Comparison of ENCODE assay signal across 15 cellular contexts in genomic region chr2:69210386-69210785, GRCh38.
DNase-seq lines count a peak whose midpoint lies in the region; ATAC-seq, FAIRE-seq and TF ChIP-seq lines count a peak whose summit lies in the region.
"Had no signal": no experiment of that assay in that cellular context is flagged by ENCODE, and none has a peak within 500 bp of the region (broad histone marks: within the 10 kb centered on the region; RNA-seq: fewer than 3 reads in every experiment).

No MANE protein-coding gene starts in this region.

- no peak for ATAC-seq in GM23338

- CTCF ChIA-PET in H1 (lab: Charles Lee; ENCODE audit: partially characterized antibody): interaction anchor here (0.9 to 1.4 kb wide), 4 partner anchors 8 to 51 kb away, joined by 3 to 4 read pairs (median 3); no protein-coding TSS in a partner anchor

- H3K36me3 ChIP-seq in GM23338 (ENCODE audit: insufficient read depth): 0 out of 2 replicates have a peak, but pooled peaks cover 4% of the 10 kb centered on the region
- no peaks in the 10 kb centered on the region; a peak in 1 of 8 replicates for H3K36me3 ChIP-seq in H1 (ENCODE audit: control insufficient read depth in 2 of 4, insufficient read depth in 4 of 4, low read length in 3 of 4)
- peaks cover 3 to 17% of the 10 kb centered on the region in 2 experiments for H3K36me3 ChIP-seq in mesenchymal stem cell (ENCODE audit: control insufficient read depth in 1 of 2, insufficient read depth in 2 of 2, low read depth in 1 of 2, low read length in 2 of 2)
- H3K36me3 ChIP-seq: BLaER1, HAP-1 had no signal

- no peak for TF ChIP-seq POLR2A in H1 (IDR thresholded peaks at IDR 0.05; ENCODE audit: control extremely low read depth in 1 of 2, low read depth in 2 of 2, low read length in 2 of 2)

- peak overlapping the region; percentile 59; the same call in 1 of the 2 replicates for H2AK5ac ChIP-seq in H1 (ENCODE audit: low read depth, low read length)
- no peak overlapping the region for H2AK5ac ChIP-seq in mesenchymal stem cell (ENCODE audit: low read length, severe bottlenecking)

- no peak overlapping the region for H3K9ac ChIP-seq in H1 (replicated peaks in 1 of 4; ENCODE audit: extremely low read depth in 1 of 4, low read depth in 3 of 4, low read length in 3 of 4)
- no peak overlapping the region for H3K9ac ChIP-seq in mesenchymal stem cell (ENCODE audit: low read length)
- H3K9ac ChIP-seq: BLaER1 had no signal

- no peak overlapping the region for H2BK20ac ChIP-seq in H1 (ENCODE audit: low read length)

- no peak overlapping the region for H3K27ac Mint-ChIP-seq in GM23338
- H3K27ac Mint-ChIP-seq: CD8-positive, alpha-beta memory T cell; IgD-negative memory B cell had no signal

- no peaks in the 10 kb centered on the region for H3K27me3 ChIP-seq in GM23338 (ENCODE audit: insufficient read depth)
- H3K27me3 ChIP-seq in H1 (replicated peaks in 1 of 4; ENCODE audit: control insufficient read depth in 3 of 4, extremely low read depth in 1 of 4, insufficient read depth in 3 of 4, low read length in 3 of 4): no peaks in the 10 kb centered on the region
- no peaks in the 10 kb centered on the region for H3K27me3 ChIP-seq in mesenchymal stem cell (ENCODE audit: control insufficient read depth in 1 of 2, insufficient read depth in 1 of 2, low read length in 2 of 2)

- FAIRE-seq in H1 (lab: Jason Lieb, UNC): no peak

- H2BK5ac ChIP-seq in H1 (ENCODE audit: low read depth, low read length): no peak overlapping the region
- H2BK5ac ChIP-seq in mesenchymal stem cell (ENCODE audit: low read depth, low read length, poor library complexity, severe bottlenecking): no peak overlapping the region

- H3K4me3 Mint-ChIP-seq in GM23338: no peak overlapping the region
- H3K4me3 Mint-ChIP-seq: CD8-positive, alpha-beta memory T cell; IgD-negative memory B cell had no signal

- H3K4ac ChIP-seq in H1 (replicated peaks; ENCODE audit: insufficient read length, low read depth, low read length) (no peak overlapping the region), mesenchymal stem cell (ENCODE audit: low read depth in 1 of 2, low read length in 2 of 2) (no peak overlapping the region)

- peaks cover 20% of the 10 kb centered on the region for H3K36me3 Mint-ChIP-seq in GM23338 (ENCODE audit: low read depth)
- H3K36me3 Mint-ChIP-seq: CD8-positive, alpha-beta memory T cell; IgD-negative memory B cell had no signal

- H2BK120ac ChIP-seq in H1 (replicated peaks; ENCODE audit: low read depth, low read length) (no peak overlapping the region), mesenchymal stem cell (ENCODE audit: low read depth, low read length) (no peak overlapping the region)

- H3K56ac ChIP-seq in H1 (replicated peaks; ENCODE audit: insufficient read length, low read depth, low read length): no peak overlapping the region

- H3K4me1 Mint-ChIP-seq in GM23338: peaks cover 2% of the 10 kb centered on the region; the same call in 1 of the 3 replicates
- H3K4me1 Mint-ChIP-seq: CD8-positive, alpha-beta memory T cell; IgD-negative memory B cell had no signal

- H3K9me3 ChIP-seq in H1 (ENCODE audit: insufficient read depth in 2 of 2, low read depth in 1 of 2, low read length in 1 of 2) (no peaks in the 10 kb centered on the region), mesenchymal stem cell (ENCODE audit: control insufficient read depth, low read length) (no peaks in the 10 kb centered on the region)
- H3K9me3 ChIP-seq: Caco-2, HAP-1 had no signal

- POLR2A ChIA-PET in H1 (lab: Charles Lee; ENCODE audit: partially characterized antibody): no interaction called here

- DNase-seq in GM23338 (ENCODE audit: low spot score): no peak
- DNase-seq in H1 (ENCODE audit: low read depth in 1 of 2, low spot score in 2 of 2): no peak
- no peak for DNase-seq in mesenchymal stem cell
- DNase-seq in NCI-H524 treated with DMSO at 0.1 percent for 48 hours (lab: John Stamatoyannopoulos, UW): no peak
- no peak for DNase-seq in cortex of kidney (lab: John Stamatoyannopoulos, UW)
- no peak for DNase-seq in caudate nucleus (lab: John Stamatoyannopoulos, UW)
- DNase-seq: AML-193; Caco-2; CD8-positive, alpha-beta memory T cell; DND-41; GF-D8; GOT3 had no signal

- H3K27ac ChIP-seq in GM23338 (ENCODE audit: low read depth): no peak overlapping the region
- H3K27ac ChIP-seq in H1 (ENCODE audit: low read depth, low read length): no peak overlapping the region
- H3K27ac ChIP-seq in mesenchymal stem cell (ENCODE audit: low read length, poor library complexity, severe bottlenecking): no peak overlapping the region
- no peak overlapping the region for H3K27ac ChIP-seq in caudate nucleus (ENCODE audit: low read depth, low read length)
- H3K27ac ChIP-seq: BLaER1 had no signal

- H4K91ac ChIP-seq in H1 (replicated peaks; ENCODE audit: insufficient read length, low read length) (peak overlapping the region; percentile 55), mesenchymal stem cell (ENCODE audit: low read length) (no peak overlapping the region)

- no peaks in the 10 kb centered on the region for H3K9me2 ChIP-seq in GM23338 (ENCODE audit: insufficient read depth)

- no peak overlapping the region for H2AFZ ChIP-seq in GM23338
- H2AFZ ChIP-seq in H1 (ENCODE audit: low read length): no peak overlapping the region
- no peak overlapping the region for H2AFZ ChIP-seq in mesenchymal stem cell (ENCODE audit: low read depth, low read length)

- H2BK12ac ChIP-seq in H1 (ENCODE audit: low read depth, low read length): no peak overlapping the region
- peak overlapping the region in 1 of 2 experiments; percentile 55 for H2BK12ac ChIP-seq in mesenchymal stem cell (ENCODE audit: low read length in 2 of 2)

- H4K20me1 ChIP-seq in GM23338 (replicated peaks; ENCODE audit: insufficient read depth) (no peaks in the 10 kb centered on the region), H1 (replicated peaks in 1 of 2; ENCODE audit: control insufficient read depth in 1 of 2, insufficient read depth in 2 of 2, low read length in 2 of 2) (no peaks in the 10 kb centered on the region)
- H4K20me1 ChIP-seq: BLaER1 had no signal

- H3K4me1 ChIP-seq in GM23338 (ENCODE audit: insufficient read depth): peaks cover 23% of the 10 kb centered on the region
- peaks cover 2 to 24% (median 16%) of the 10 kb centered on the region in 4 experiments for H3K4me1 ChIP-seq in H1 (replicated peaks in 1 of 4; ENCODE audit: control insufficient read depth in 3 of 4, insufficient read depth in 4 of 4, low read length in 3 of 4)
- peaks cover 6% of the 10 kb centered on the region for H3K4me1 ChIP-seq in mesenchymal stem cell (ENCODE audit: control insufficient read depth, insufficient read depth, low read depth, low read length)
- H3K4me1 ChIP-seq: Caco-2, HAP-1 had no signal

- peaks cover 19% of the 10 kb centered on the region for H3K9me3 Mint-ChIP-seq in GM23338
- H3K9me3 Mint-ChIP-seq: CD8-positive, alpha-beta memory T cell; IgD-negative memory B cell had no signal

- H4K8ac ChIP-seq in H1 (ENCODE audit: extremely low read depth, insufficient read depth, low read length): no peak overlapping the region
- peak overlapping the region; percentile 27 for H4K8ac ChIP-seq in mesenchymal stem cell (ENCODE audit: low read length)

- TF ChIP-seq RAD21 in H1 (IDR thresholded peaks at IDR 0.05 in 1 of 2, conservative IDR thresholded peaks at IDR 0.05 in 1 of 2; ENCODE audit: low read depth in 2 of 2, low read length in 2 of 2): no peak

- H3K4me3 ChIP-seq in GM23338 (no peak overlapping the region), H1 (ENCODE audit: extremely low read depth in 1 of 4, insufficient read depth in 2 of 4, low read depth in 3 of 4, low read length in 4 of 4) (no peak overlapping the region), mesenchymal stem cell (ENCODE audit: insufficient read depth in 1 of 2, low read depth in 1 of 2, low read length in 2 of 2) (no peak overlapping the region)
- H3K4me3 ChIP-seq: BLaER1, HAP-1 had no signal

- H3K79me1 ChIP-seq in H1 (ENCODE audit: low read depth, low read length): no peaks in the 10 kb centered on the region
- H3K79me1 ChIP-seq in mesenchymal stem cell (replicated peaks; ENCODE audit: low read length, poor library complexity, severe bottlenecking): peaks cover 1% of the 10 kb centered on the region

- peaks cover 4% of the 10 kb centered on the region for H3K27me3 Mint-ChIP-seq in GM23338 (ENCODE audit: insufficient read depth, low read depth, poor library complexity)

- H3F3A ChIP-seq in GM23338 (replicated peaks; ENCODE audit: low read depth): no peaks in the 10 kb centered on the region

- no peak overlapping the region for H4K5ac ChIP-seq in H1 (ENCODE audit: insufficient read length, low read depth, low read length)

- H3K4me2 ChIP-seq in GM23338 (peak overlapping the region; percentile 41; the same call in 1 of the 2 replicates), H1 (ENCODE audit: insufficient read depth in 1 of 2, low read depth in 2 of 2, low read length in 2 of 2) (peak overlapping the region in 1 of 2 experiments; percentile 50; a peak in 1 of 4 replicates), mesenchymal stem cell (ENCODE audit: low read length, poor library complexity, severe bottlenecking) (no peak overlapping the region)
- H3K4me2 ChIP-seq: BLaER1 had no signal

- H3K23ac ChIP-seq in H1 (ENCODE audit: insufficient read length): no peak overlapping the region
- H3K23ac ChIP-seq in mesenchymal stem cell (ENCODE audit: low read length in 2 of 2): no peak overlapping the region

- H3K14ac ChIP-seq in H1 (ENCODE audit: insufficient read length) (no peak overlapping the region), mesenchymal stem cell (ENCODE audit: low read length in 2 of 2) (no peak overlapping the region)

- TF ChIP-seq EP300 in H1 (IDR thresholded peaks at IDR 0.05; ENCODE audit: borderline replicate concordance in 1 of 2, low read depth in 2 of 2, low read length in 2 of 2): no peak

- no peaks in the 10 kb centered on the region for H3K23me2 ChIP-seq in H1 (ENCODE audit: low read depth, low read length)

- H2BK15ac ChIP-seq in H1 (ENCODE audit: low read length) (no peak overlapping the region), mesenchymal stem cell (ENCODE audit: low read depth, poor library complexity, severe bottlenecking) (no peak overlapping the region)

- 96% methylated on average over 6 of the region's 6 CpGs; no CpG with 5 or more reads in 1 of the 2 experiments for WGBS in H1 (ENCODE audit: extremely low coverage in 1 of 2, insufficient coverage in 1 of 2, insufficient read length in 1 of 2, insufficient replicate concordance in 2 of 2, low coverage in 1 of 2, low lambda C conversion rate in 2 of 2, missing lambda C conversion rate in 1 of 2), 2 experiments
- WGBS in mesenchymal stem cell: 99% methylated on average over 5 of the region's 6 CpGs

- H3K79me2 ChIP-seq in GM23338 (replicated peaks; ENCODE audit: insufficient read depth) (no peaks in the 10 kb centered on the region), H1 (ENCODE audit: control insufficient read depth in 1 of 2, insufficient read depth in 2 of 2, low read length in 2 of 2) (no peaks in the 10 kb centered on the region)

- H3K18ac ChIP-seq in H1 (ENCODE audit: extremely low read depth, low read length) (peak overlapping the region; percentile 11; the same call in 1 of the 2 replicates), mesenchymal stem cell (ENCODE audit: low read depth in 1 of 2, low read length in 2 of 2) (no peak overlapping the region)

- TF ChIP-seq CTCF in GM23338 (conservative IDR thresholded peaks at IDR 0.05; ENCODE audit: low read depth in 2 of 2) (no peak), H1 (IDR thresholded peaks at IDR 0.05; ENCODE audit: control extremely low read depth in 1 of 3, insufficient read depth in 1 of 3, low read depth in 1 of 3, low read length in 3 of 3) (no peak)
